Comparison of ENCODE assay signal across 26 cellular contexts in genomic region chr10:30282226-30282625, GRCh38.
A peak's percentile ranks its signal among the peaks of the same experiment; 100 is the strongest.
DNase-seq lines count a peak whose midpoint lies in the region; ATAC-seq, FAIRE-seq and TF ChIP-seq lines count a peak whose summit lies in the region.
"Had no signal": no experiment of that assay in that cellular context is flagged by ENCODE, and none has a peak within 500 bp of the region (broad histone marks: within the 10 kb centered on the region; RNA-seq: fewer than 3 reads in every experiment).

No MANE protein-coding gene starts in this region.

- FAIRE-seq in endothelial cell of umbilical vein (lab: Jason Lieb, UNC) = peak; percentile 55
- FAIRE-seq: GM12891, GM19239, HTR-8/SVneo had no signal

- CTCF ChIA-PET in endothelial cell of umbilical vein (lab: Charles Lee) = interaction anchor here (1.2 to 1.4 kb wide), 2 partner anchors 17 to 22 kb away, joined by 3 read pairs; no protein-coding TSS in a partner anchor
- CTCF ChIA-PET in GM10248 (lab: Yijun Ruan, JAX) = interaction anchor here (1.1 kb wide), 1 partner anchor 15 kb away, joined by 3 read pairs; no protein-coding TSS in a partner anchor
- CTCF ChIA-PET in activated CD8-positive, alpha-beta memory T cell treated with anti-CD3 and anti-CD28 coated beads, Interleukin-2, amount 10 ng/mL, durations not matched to agents 7 days and 5 days (lab: Charles Lee) = no interaction called here

- no peaks in the 10 kb centered on the region for H3K27me3 ChIP-seq in BLaER1 treated with 17β-estradiol and CSF1 and Interleukin-3, amounts not matched to agents 10 nM and 100 nM
- H3K27me3 ChIP-seq in MG63 (no peaks in the 10 kb centered on the region), endothelial cell of umbilical vein (ENCODE audit: control insufficient read depth in 2 of 2, insufficient read depth in 2 of 2, low read length in 2 of 2) (peaks cover 2 to 6% of the 10 kb centered on the region in 2 experiments), WERI-Rb-1 (ENCODE audit: insufficient read depth, low read depth, severe bottlenecking) (no peaks in the 10 kb centered on the region)

- no TSS peak for BruUV-seq in endothelial cell of umbilical vein (replicated peaks; lab: Mats Ljungman, UMichigan)

- peaks cover 20 to 69% (median 52%) of the 10 kb centered on the region in 10 experiments for H3K4me1 ChIP-seq in BLaER1 treated with 17β-estradiol and CSF1 and Interleukin-3, amounts not matched to agents 10 nM and 100 nM
- no peaks in the 10 kb centered on the region for H3K4me1 ChIP-seq in endothelial cell of umbilical vein (ENCODE audit: control insufficient read depth, extremely low read depth, insufficient read depth, low read length)

- peaks cover 8% of the 10 kb centered on the region for H3K27me3 Mint-ChIP-seq in activated CD8-positive, alpha-beta memory T cell treated with anti-CD3 and anti-CD28 coated beads, Interleukin-2, amount 10 ng/mL, durations not matched to agents 7 days and 5 days

- no peak overlapping the region for H2AFZ ChIP-seq in endothelial cell of umbilical vein (ENCODE audit: low read depth, low read length)
- H2AFZ ChIP-seq: GM23338 had no signal

- intact Hi-C loops in endothelial cell of umbilical vein (cut with micrococcal nuclease) = no loop called here

- no peak overlapping the region for H3K4me3 ChIP-seq in BLaER1 treated with 17β-estradiol and CSF1 and Interleukin-3, amounts not matched to agents 10 nM and 100 nM
- H3K4me3 ChIP-seq in MG63 = no peak overlapping the region
- H3K4me3 ChIP-seq in endothelial cell of umbilical vein (replicated peaks in 1 of 3; ENCODE audit: insufficient read depth in 1 of 3, low read depth in 1 of 3, low read length in 3 of 3) = no peak overlapping the region
- no peak overlapping the region for H3K4me3 ChIP-seq in WERI-Rb-1 (ENCODE audit: low read depth, low read length)
- H3K4me3 ChIP-seq: GM23338 had no signal

- H3K79me2 ChIP-seq in endothelial cell of umbilical vein (ENCODE audit: control insufficient read depth, insufficient read depth, low read length) = no peaks in the 10 kb centered on the region

- no peaks in the 10 kb centered on the region for H3K9me1 ChIP-seq in endothelial cell of umbilical vein (replicated peaks; ENCODE audit: control insufficient read depth, extremely low read depth, insufficient read depth, low read length)

- H3K4me3 Mint-ChIP-seq in activated CD8-positive, alpha-beta memory T cell treated with anti-CD3 and anti-CD28 coated beads, Interleukin-2, amount 10 ng/mL, durations not matched to agents 7 days and 5 days = no peak overlapping the region
- H3K4me3 Mint-ChIP-seq: CD4-positive, CD25-positive, alpha-beta regulatory T cell; GM23338 had no signal

- no peaks in the 10 kb centered on the region for H3K36me3 Mint-ChIP-seq in activated CD8-positive, alpha-beta memory T cell treated with anti-CD3 and anti-CD28 coated beads, Interleukin-2, amount 10 ng/mL, durations not matched to agents 7 days and 5 days
- H3K36me3 Mint-ChIP-seq: CD4-positive, CD25-positive, alpha-beta regulatory T cell had no signal

- ATAC-seq in activated CD8-positive, alpha-beta memory T cell treated with anti-CD3 and anti-CD28 coated beads, Interleukin-2, amount 10 ng/mL, durations not matched to agents 7 days and 5 days = no peak
- ATAC-seq: GM23338, PC-3 had no signal

- TF ChIP-seq CTCF in endothelial cell of umbilical vein (IDR thresholded peaks at IDR 0.05; ENCODE audit: extremely low read depth in 1 of 2, insufficient read depth in 1 of 2, low read depth in 1 of 2, low read length in 2 of 2) (no peak), GM10248 (IDR thresholded peaks at IDR 0.05; ENCODE audit: control extremely low read depth, extremely low read depth, low read depth, missing control alignments) (no peak), WERI-Rb-1 (IDR thresholded peaks at IDR 0.05; ENCODE audit: low read depth, low read length) (no peak)

- H3K9me3 ChIP-seq in BLaER1 treated with 17β-estradiol and CSF1 and Interleukin-3, amounts not matched to agents 10 nM and 100 nM (replicated peaks in 1 of 11) = peaks cover 0 to 51% (median 11%) of the 10 kb centered on the region in 11 experiments; a peak in 17 of 22 replicates
- H3K9me3 ChIP-seq in MG63 (0 out of 2 replicates have a peak, but pooled peaks cover 2% of the 10 kb centered on the region), endothelial cell of umbilical vein (replicated peaks; ENCODE audit: control insufficient read depth, insufficient read depth, low read length) (no peaks in the 10 kb centered on the region), WERI-Rb-1 (ENCODE audit: severe bottlenecking) (no peaks in the 10 kb centered on the region)
- H3K9me3 ChIP-seq: SK-N-SH had no signal

- H3K9ac ChIP-seq in BLaER1 treated with 17β-estradiol and CSF1 and Interleukin-3, amounts not matched to agents 10 nM and 100 nM = no peak overlapping the region
- no peak overlapping the region for H3K9ac ChIP-seq in endothelial cell of umbilical vein (replicated peaks; ENCODE audit: extremely low read depth, insufficient read depth, low read length)
- H3K9ac ChIP-seq: SK-N-SH had no signal

- peak overlapping the region in 8 of 11 experiments; percentile 5 to 90 (median 50); a peak in 10 of 22 replicates for H3K4me2 ChIP-seq in BLaER1 treated with 17β-estradiol and CSF1 and Interleukin-3, amounts not matched to agents 10 nM and 100 nM
- H3K4me2 ChIP-seq in endothelial cell of umbilical vein (ENCODE audit: insufficient read depth, low read length) = no peak overlapping the region
- H3K4me2 ChIP-seq: GM23338, SK-N-SH had no signal

- dilution Hi-C loops in endothelial cell of umbilical vein (cut with MboI; ENCODE audit: extremely low pct_ligation_motif_present, low sequenced_read_pairs) = no loop called here

- H3K36me3 ChIP-seq in BLaER1 treated with 17β-estradiol and CSF1 and Interleukin-3, amounts not matched to agents 10 nM and 100 nM = no peaks in the 10 kb centered on the region; a peak in 1 of 22 replicates
- no peaks in the 10 kb centered on the region for H3K36me3 ChIP-seq in MG63
- no peaks in the 10 kb centered on the region for H3K36me3 ChIP-seq in endothelial cell of umbilical vein (ENCODE audit: control insufficient read depth in 2 of 2, extremely low read depth in 1 of 2, insufficient read depth in 2 of 2, low read length in 2 of 2)
- no peaks in the 10 kb centered on the region for H3K36me3 ChIP-seq in WERI-Rb-1

- POLR2A ChIA-PET in endothelial cell of umbilical vein (lab: Charles Lee) = no interaction called here
- POLR2A ChIA-PET in GM10248 (lab: Yijun Ruan, JAX) = no interaction called here

- DNase-seq in MG63 = peak; percentile 14
- peak; percentile 22 for DNase-seq in endothelial cell of umbilical vein (ENCODE audit: low read depth, low spot score)
- DNase-seq in lung microvascular endothelial cell (ENCODE audit: low read depth in 2 of 2) = peak; percentile 54 to 82
- DNase-seq in GM10248 (ENCODE audit: extremely low spot score) = no peak
- no peak for DNase-seq in activated CD8-positive, alpha-beta memory T cell treated with anti-CD3 and anti-CD28 coated beads, Interleukin-2, amount 10 ng/mL, durations not matched to agents 7 days and 5 days
- no peak for DNase-seq in WERI-Rb-1
- DNase-seq: CD4-positive, CD25-positive, alpha-beta regulatory T cell; COR-L47; DMS 273 treated with DMSO at 0.1 percent for 48 hours; HCEC 1CT; IMR-90; NCI-H1105 treated with DMSO at 0.1 percent for 48 hours; NCI-H1694; NCI-H2227 treated with DMSO at 0.1 percent for 48 hours; NCI-H510A treated with DMSO at 0.1 percent for 48 hours; NCI-H774; PC-3; RPMI8226; SHP77 treated with DMSO at 0.1 percent for 48 hours; SK-N-SH had no signal

- TF ChIP-seq POLR2A in endothelial cell of umbilical vein (IDR thresholded peaks at IDR 0.05; ENCODE audit: low read depth, low read length) = no peak

- H3K4me1 Mint-ChIP-seq in activated CD8-positive, alpha-beta memory T cell treated with anti-CD3 and anti-CD28 coated beads, Interleukin-2, amount 10 ng/mL, durations not matched to agents 7 days and 5 days = peaks cover 8% of the 10 kb centered on the region
- H3K4me1 Mint-ChIP-seq: GM23338 had no signal

- H4K20me1 ChIP-seq in BLaER1 treated with 17β-estradiol and CSF1 and Interleukin-3, amounts not matched to agents 10 nM and 100 nM = no peaks in the 10 kb centered on the region
- no peaks in the 10 kb centered on the region for H4K20me1 ChIP-seq in endothelial cell of umbilical vein (replicated peaks; ENCODE audit: control insufficient read depth, extremely low read depth, insufficient read depth, low read length)

- no peak overlapping the region for H3K27ac Mint-ChIP-seq in activated CD8-positive, alpha-beta memory T cell treated with anti-CD3 and anti-CD28 coated beads, Interleukin-2, amount 10 ng/mL, durations not matched to agents 7 days and 5 days
- H3K27ac Mint-ChIP-seq: CD4-positive, CD25-positive, alpha-beta regulatory T cell; GM23338 had no signal

- peak overlapping the region in 4 of 11 experiments; percentile 85 to 94 (median 90); a peak in 7 of 22 replicates for H3K27ac ChIP-seq in BLaER1 treated with 17β-estradiol and CSF1 and Interleukin-3, amounts not matched to agents 10 nM and 100 nM
- H3K27ac ChIP-seq in endothelial cell of umbilical vein (ENCODE audit: insufficient read depth, low read depth, low read length) = no peak overlapping the region
- no peak overlapping the region for H3K27ac ChIP-seq in WERI-Rb-1
- H3K27ac ChIP-seq: HL-60 had no signal

- H3K9me3 Mint-ChIP-seq in activated CD8-positive, alpha-beta memory T cell treated with anti-CD3 and anti-CD28 coated beads, Interleukin-2, amount 10 ng/mL, durations not matched to agents 7 days and 5 days (ENCODE audit: low read depth) = no peaks in the 10 kb centered on the region

TF ChIP-seq in endothelial cell of umbilical vein, 7 proteins besides CTCF, POLR2A, EP300 and RAD21:
- TF ChIP-seq GATA2 (IDR thresholded peaks at IDR 0.05; ENCODE audit: insufficient read depth, insufficient read length, low read depth, low read length) (no peak), FOS (IDR thresholded peaks at IDR 0.05; ENCODE audit: borderline replicate concordance, insufficient read depth, low read length) (peak; percentile 21), MAX (IDR thresholded peaks at IDR 0.05; ENCODE audit: insufficient read depth, insufficient read length) (no peak)
TF ChIP-seq in endothelial cell of umbilical vein: peak in this region for 1.

Comparison
In these comparisons a context has a peak if more than half of its experiments do, and no peak if none do; other contexts are left out.
1. DNase-seq: peak in MG63 (single experiment), endothelial cell of umbilical vein (single experiment) and lung microvascular endothelial cell (2 of 2); none in GM10248 (single experiment), activated CD8-positive, alpha-beta memory T cell treated with anti-CD3 and anti-CD28 coated beads, Interleukin-2, amount 10 ng/mL, durations not matched to agents 7 days and 5 days (single experiment) and WERI-Rb-1 (single experiment).